1 cellular context compared by ENCODE assay signal in the genomic region with DNA sequence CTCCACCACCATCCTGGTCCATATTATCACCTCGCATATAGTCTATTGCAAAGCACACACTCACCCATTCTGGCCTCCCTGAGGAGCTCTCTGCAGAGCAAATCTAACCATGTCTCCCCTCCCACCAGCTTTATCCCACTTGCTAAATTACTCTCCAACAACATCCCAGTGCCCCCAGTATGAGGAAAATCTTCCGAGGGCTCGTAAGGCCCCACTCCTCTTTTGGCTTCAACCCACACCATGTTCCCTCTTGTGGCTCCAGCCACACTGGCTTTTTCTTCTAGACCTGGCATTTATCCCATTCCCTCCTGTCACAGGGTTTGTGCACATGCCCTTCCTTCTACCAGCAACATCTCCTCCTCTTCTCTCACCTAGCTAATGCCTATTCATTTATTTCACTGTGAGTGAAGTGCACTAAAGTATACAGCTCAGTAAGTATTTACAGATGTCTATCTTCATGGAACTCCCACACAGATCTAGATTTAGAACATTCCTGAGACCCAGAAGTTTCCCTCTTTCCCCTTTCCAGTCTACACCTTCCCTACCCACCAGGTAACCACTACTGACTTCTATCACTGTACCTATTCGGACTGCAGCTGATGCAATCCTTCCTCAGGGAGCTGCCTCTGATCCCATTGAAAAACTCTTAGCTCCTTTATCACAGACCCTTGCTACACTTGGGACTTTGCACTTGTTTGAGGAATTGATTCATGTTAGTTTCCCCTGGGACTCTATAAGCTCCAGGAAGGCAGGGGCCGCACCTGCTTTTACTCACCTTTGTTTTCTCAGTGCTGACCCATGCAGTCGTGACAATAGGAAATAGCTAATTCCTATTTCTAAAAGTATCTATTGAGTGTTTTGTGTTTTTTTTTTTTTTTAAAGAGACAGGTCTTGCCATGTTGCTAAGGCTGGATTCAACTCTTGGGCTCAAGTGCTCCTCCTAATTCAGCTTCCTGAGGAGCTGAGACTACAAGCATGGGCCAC.
TF ChIP-seq lines count a peak whose summit lies in the region.

No MANE protein-coding gene starts in this region.

TF ChIP-seq in HepG2, 621 proteins besides CTCF, POLR2A, EP300 and RAD21 (continued from another document and continues in another):
- TF ChIP-seq, protein P1, sequence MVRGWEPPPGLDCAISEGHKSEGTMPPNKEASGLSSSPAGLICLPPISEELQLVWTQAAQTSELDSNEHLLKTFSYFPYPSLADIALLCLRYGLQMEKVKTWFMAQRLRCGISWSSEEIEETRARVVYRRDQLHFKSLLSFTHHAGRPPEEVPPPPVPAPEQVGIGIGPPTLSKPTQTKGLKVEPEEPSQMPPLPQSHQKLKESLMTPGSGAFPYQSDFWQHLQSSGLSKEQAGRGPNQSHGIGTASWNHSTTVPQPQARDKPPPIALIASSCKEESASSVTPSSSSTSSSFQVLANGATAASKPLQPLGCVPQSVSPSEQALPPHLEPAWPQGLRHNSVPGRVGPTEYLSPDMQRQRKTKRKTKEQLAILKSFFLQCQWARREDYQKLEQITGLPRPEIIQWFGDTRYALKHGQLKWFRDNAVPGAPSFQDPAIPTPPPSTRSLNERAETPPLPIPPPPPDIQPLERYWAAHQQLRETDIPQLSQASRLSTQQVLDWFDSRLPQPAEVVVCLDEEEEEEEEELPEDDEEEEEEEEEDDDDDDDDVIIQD (CRISPR knock-in tag; IDR thresholded peaks at IDR 0.05; ENCODE audit: low read depth): peak; percentile 77; the same call in 1 of the 2 replicates
- TF ChIP-seq HNRNPL (IDR thresholded peaks at IDR 0.05; ENCODE audit: low read depth, low read length): no peak
- TF ChIP-seq TEAD2 (CRISPR knock-in tag; IDR thresholded peaks at IDR 0.05): no peak
- TF ChIP-seq MZF1 (CRISPR knock-in tag; IDR thresholded peaks at IDR 0.05; ENCODE audit: borderline replicate concordance): no peak
- no peak for TF ChIP-seq HNRNPUL1 (IDR thresholded peaks at IDR 0.05; ENCODE audit: low read depth, low read length)
- TF ChIP-seq, protein P2, sequence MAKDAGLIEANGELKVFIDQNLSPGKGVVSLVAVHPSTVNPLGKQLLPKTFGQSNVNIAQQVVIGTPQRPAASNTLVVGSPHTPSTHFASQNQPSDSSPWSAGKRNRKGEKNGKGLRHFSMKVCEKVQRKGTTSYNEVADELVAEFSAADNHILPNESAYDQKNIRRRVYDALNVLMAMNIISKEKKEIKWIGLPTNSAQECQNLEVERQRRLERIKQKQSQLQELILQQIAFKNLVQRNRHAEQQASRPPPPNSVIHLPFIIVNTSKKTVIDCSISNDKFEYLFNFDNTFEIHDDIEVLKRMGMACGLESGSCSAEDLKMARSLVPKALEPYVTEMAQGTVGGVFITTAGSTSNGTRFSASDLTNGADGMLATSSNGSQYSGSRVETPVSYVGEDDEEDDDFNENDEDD (CRISPR knock-in tag; IDR thresholded peaks at IDR 0.05; ENCODE audit: borderline replicate concordance): no peak
- TF ChIP-seq, protein P3, sequence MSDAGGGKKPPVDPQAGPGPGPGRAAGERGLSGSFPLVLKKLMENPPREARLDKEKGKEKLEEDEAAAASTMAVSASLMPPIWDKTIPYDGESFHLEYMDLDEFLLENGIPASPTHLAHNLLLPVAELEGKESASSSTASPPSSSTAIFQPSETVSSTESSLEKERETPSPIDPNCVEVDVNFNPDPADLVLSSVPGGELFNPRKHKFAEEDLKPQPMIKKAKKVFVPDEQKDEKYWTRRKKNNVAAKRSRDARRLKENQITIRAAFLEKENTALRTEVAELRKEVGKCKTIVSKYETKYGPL (CRISPR knock-in tag; IDR thresholded peaks at IDR 0.05): no peak
- no peak for TF ChIP-seq HNRNPK (IDR thresholded peaks at IDR 0.05; ENCODE audit: low read depth, low read length, poor library complexity, severe bottlenecking)
- no peak for TF ChIP-seq GABPA (IDR thresholded peaks at IDR 0.05; ENCODE audit: low read depth, low read length)
- TF ChIP-seq GABPA (CRISPR knock-in tag; IDR thresholded peaks at IDR 0.05; ENCODE audit: low read depth): peak; percentile 47; the same call in 1 of the 2 replicates
- TF ChIP-seq BRCA1 (CRISPR knock-in tag; IDR thresholded peaks at IDR 0.05): no peak
- no peak for TF ChIP-seq CBX2 (IDR thresholded peaks at IDR 0.05; ENCODE audit: low read depth, low read length)
- TF ChIP-seq CBX2 (CRISPR knock-in tag; IDR thresholded peaks at IDR 0.05; ENCODE audit: low read depth): no peak
- TF ChIP-seq NCOA5 (CRISPR knock-in tag; IDR thresholded peaks at IDR 0.05): no peak
- TF ChIP-seq ZNF382 (CRISPR knock-in tag; IDR thresholded peaks at IDR 0.05; ENCODE audit: borderline replicate concordance): no peak
- TF ChIP-seq ZNF136 (CRISPR knock-in tag; IDR thresholded peaks at IDR 0.05; ENCODE audit: low read depth): no peak
- TF ChIP-seq SMARCE1 (IDR thresholded peaks at IDR 0.05; ENCODE audit: borderline replicate concordance): no peak
- no peak for TF ChIP-seq ZNF749 (CRISPR knock-in tag; IDR thresholded peaks at IDR 0.05; ENCODE audit: borderline replicate concordance)
- 0 out of 2 replicates have a peak, but pooled peaks have one; percentile 45 for TF ChIP-seq ZNF567 (CRISPR knock-in tag; IDR thresholded peaks at IDR 0.05; ENCODE audit: borderline replicate concordance)
- peak; percentile 69; the same call in 1 of the 2 replicates for TF ChIP-seq NFKBIZ (CRISPR knock-in tag; IDR thresholded peaks at IDR 0.05)
- TF ChIP-seq AKAP8 (CRISPR knock-in tag; IDR thresholded peaks at IDR 0.05): no peak
- TF ChIP-seq ZNF101 (CRISPR knock-in tag; IDR thresholded peaks at IDR 0.05; ENCODE audit: borderline replicate concordance, low read depth): no peak
- TF ChIP-seq, protein P4, sequence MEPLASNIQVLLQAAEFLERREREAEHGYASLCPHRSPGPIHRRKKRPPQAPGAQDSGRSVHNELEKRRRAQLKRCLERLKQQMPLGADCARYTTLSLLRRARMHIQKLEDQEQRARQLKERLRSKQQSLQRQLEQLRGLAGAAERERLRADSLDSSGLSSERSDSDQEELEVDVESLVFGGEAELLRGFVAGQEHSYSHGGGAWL (CRISPR knock-in tag; IDR thresholded peaks at IDR 0.05): no peak
- no peak for TF ChIP-seq ZNF17 (CRISPR knock-in tag; IDR thresholded peaks at IDR 0.05)
- no peak for TF ChIP-seq POGZ (CRISPR knock-in tag; IDR thresholded peaks at IDR 0.05)
- TF ChIP-seq, protein P5, sequence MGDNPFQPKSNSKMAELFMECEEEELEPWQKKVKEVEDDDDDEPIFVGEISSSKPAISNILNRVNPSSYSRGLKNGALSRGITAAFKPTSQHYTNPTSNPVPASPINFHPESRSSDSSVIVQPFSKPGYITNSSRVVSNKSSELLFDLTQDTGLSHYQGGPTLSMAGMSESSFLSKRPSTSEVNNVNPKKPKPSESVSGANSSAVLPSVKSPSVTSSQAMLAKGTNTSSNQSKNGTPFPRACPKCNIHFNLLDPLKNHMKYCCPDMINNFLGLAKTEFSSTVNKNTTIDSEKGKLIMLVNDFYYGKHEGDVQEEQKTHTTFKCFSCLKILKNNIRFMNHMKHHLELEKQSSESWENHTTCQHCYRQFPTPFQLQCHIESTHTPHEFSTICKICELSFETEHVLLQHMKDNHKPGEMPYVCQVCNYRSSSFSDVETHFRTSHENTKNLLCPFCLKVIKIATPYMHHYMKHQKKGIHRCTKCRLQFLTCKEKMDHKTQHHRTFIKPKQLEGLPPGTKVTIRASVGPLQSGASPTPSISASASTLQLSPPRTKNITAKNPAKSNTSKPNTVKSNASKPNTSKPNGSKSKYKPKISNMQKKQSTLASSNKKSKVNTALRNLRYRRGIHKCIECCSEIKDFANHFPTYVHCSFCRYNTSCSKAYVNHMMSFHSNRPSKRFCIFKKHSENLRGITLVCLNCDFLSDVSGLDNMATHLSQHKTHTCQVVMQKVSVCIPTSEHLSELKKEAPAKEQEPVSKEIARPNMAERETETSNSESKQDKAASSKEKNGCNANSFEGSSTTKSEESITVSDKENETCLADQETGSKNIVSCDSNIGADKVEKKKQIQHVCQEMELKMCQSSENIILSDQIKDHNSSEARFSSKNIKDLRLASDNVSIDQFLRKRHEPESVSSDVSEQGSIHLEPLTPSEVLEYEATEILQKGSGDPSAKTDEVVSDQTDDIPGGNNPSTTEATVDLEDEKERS (CRISPR knock-in tag; IDR thresholded peaks at IDR 0.05): 0 out of 2 replicates have a peak, but pooled peaks have one; percentile 26
- no peak for TF ChIP-seq GLI4 (CRISPR knock-in tag; IDR thresholded peaks at IDR 0.05; ENCODE audit: borderline replicate concordance)
- TF ChIP-seq FOXC1 (CRISPR knock-in tag; IDR thresholded peaks at IDR 0.05; ENCODE audit: borderline replicate concordance): 0 out of 2 replicates have a peak, but pooled peaks have one; percentile 66
- TF ChIP-seq, protein P6, sequence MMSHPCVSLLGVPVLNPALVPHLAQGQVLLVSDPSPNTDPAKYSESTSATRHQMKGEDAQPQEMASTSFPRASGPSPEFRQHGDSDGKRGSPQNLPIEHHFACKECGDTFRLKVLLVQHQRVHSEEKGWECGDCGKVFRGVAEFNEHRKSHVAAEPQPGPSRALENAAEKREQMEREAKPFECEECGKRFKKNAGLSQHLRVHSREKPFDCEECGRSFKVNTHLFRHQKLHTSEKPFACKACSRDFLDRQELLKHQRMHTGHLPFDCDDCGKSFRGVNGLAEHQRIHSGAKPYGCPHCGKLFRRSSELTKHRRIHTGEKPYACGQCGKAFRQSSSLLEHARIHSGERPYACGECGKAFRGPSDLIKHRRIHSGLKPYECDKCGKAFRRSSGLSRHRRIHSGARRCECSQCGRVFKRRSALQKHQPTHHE (CRISPR knock-in tag; IDR thresholded peaks at IDR 0.05; ENCODE audit: borderline replicate concordance): no peak
- TF ChIP-seq, protein P7, sequence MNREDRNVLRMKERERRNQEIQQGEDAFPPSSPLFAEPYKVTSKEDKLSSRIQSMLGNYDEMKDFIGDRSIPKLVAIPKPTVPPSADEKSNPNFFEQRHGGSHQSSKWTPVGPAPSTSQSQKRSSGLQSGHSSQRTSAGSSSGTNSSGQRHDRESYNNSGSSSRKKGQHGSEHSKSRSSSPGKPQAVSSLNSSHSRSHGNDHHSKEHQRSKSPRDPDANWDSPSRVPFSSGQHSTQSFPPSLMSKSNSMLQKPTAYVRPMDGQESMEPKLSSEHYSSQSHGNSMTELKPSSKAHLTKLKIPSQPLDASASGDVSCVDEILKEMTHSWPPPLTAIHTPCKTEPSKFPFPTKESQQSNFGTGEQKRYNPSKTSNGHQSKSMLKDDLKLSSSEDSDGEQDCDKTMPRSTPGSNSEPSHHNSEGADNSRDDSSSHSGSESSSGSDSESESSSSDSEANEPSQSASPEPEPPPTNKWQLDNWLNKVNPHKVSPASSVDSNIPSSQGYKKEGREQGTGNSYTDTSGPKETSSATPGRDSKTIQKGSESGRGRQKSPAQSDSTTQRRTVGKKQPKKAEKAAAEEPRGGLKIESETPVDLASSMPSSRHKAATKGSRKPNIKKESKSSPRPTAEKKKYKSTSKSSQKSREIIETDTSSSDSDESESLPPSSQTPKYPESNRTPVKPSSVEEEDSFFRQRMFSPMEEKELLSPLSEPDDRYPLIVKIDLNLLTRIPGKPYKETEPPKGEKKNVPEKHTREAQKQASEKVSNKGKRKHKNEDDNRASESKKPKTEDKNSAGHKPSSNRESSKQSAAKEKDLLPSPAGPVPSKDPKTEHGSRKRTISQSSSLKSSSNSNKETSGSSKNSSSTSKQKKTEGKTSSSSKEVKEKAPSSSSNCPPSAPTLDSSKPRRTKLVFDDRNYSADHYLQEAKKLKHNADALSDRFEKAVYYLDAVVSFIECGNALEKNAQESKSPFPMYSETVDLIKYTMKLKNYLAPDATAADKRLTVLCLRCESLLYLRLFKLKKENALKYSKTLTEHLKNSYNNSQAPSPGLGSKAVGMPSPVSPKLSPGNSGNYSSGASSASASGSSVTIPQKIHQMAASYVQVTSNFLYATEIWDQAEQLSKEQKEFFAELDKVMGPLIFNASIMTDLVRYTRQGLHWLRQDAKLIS (CRISPR knock-in tag; IDR thresholded peaks at IDR 0.05): no peak
- no peak for TF ChIP-seq ZIK1 (CRISPR knock-in tag; IDR thresholded peaks at IDR 0.05; ENCODE audit: borderline replicate concordance, low read depth)
- TF ChIP-seq, protein P8, sequence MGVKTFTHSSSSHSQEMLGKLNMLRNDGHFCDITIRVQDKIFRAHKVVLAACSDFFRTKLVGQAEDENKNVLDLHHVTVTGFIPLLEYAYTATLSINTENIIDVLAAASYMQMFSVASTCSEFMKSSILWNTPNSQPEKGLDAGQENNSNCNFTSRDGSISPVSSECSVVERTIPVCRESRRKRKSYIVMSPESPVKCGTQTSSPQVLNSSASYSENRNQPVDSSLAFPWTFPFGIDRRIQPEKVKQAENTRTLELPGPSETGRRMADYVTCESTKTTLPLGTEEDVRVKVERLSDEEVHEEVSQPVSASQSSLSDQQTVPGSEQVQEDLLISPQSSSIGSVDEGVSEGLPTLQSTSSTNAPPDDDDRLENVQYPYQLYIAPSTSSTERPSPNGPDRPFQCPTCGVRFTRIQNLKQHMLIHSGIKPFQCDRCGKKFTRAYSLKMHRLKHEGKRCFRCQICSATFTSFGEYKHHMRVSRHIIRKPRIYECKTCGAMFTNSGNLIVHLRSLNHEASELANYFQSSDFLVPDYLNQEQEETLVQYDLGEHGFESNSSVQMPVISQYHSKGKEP (CRISPR knock-in tag; IDR thresholded peaks at IDR 0.05): no peak
- TF ChIP-seq, protein P9, sequence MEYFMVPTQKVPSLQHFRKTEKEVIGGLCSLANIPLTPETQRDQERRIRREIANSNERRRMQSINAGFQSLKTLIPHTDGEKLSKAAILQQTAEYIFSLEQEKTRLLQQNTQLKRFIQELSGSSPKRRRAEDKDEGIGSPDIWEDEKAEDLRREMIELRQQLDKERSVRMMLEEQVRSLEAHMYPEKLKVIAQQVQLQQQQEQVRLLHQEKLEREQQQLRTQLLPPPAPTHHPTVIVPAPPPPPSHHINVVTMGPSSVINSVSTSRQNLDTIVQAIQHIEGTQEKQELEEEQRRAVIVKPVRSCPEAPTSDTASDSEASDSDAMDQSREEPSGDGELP (IDR thresholded peaks at IDR 0.05; ENCODE audit: borderline replicate concordance, low read depth): peak; percentile 49; the same call in 1 of the 2 replicates
- TF ChIP-seq, protein P10, sequence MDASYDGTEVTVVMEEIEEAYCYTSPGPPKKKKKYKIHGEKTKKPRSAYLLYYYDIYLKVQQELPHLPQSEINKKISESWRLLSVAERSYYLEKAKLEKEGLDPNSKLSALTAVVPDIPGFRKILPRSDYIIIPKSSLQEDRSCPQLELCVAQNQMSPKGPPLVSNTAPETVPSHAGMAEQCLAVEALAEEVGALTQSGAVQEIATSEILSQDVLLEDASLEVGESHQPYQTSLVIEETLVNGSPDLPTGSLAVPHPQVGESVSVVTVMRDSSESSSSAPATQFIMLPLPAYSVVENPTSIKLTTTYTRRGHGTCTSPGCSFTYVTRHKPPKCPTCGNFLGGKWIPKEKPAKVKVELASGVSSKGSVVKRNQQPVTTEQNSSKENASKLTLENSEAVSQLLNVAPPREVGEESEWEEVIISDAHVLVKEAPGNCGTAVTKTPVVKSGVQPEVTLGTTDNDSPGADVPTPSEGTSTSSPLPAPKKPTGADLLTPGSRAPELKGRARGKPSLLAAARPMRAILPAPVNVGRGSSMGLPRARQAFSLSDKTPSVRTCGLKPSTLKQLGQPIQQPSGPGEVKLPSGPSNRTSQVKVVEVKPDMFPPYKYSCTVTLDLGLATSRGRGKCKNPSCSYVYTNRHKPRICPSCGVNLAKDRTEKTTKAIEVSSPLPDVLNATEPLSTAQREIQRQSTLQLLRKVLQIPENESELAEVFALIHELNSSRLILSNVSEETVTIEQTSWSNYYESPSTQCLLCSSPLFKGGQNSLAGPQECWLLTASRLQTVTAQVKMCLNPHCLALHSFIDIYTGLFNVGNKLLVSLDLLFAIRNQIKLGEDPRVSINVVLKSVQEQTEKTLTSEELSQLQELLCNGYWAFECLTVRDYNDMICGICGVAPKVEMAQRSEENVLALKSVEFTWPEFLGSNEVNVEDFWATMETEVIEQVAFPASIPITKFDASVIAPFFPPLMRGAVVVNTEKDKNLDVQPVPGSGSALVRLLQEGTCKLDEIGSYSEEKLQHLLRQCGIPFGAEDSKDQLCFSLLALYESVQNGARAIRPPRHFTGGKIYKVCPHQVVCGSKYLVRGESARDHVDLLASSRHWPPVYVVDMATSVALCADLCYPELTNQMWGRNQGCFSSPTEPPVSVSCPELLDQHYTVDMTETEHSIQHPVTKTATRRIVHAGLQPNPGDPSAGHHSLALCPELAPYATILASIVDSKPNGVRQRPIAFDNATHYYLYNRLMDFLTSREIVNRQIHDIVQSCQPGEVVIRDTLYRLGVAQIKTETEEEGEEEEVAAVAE (CRISPR knock-in tag; IDR thresholded peaks at IDR 0.05; ENCODE audit: borderline replicate concordance): no peak
